1 cellular context compared by ENCODE assay signal in the genomic region with DNA sequence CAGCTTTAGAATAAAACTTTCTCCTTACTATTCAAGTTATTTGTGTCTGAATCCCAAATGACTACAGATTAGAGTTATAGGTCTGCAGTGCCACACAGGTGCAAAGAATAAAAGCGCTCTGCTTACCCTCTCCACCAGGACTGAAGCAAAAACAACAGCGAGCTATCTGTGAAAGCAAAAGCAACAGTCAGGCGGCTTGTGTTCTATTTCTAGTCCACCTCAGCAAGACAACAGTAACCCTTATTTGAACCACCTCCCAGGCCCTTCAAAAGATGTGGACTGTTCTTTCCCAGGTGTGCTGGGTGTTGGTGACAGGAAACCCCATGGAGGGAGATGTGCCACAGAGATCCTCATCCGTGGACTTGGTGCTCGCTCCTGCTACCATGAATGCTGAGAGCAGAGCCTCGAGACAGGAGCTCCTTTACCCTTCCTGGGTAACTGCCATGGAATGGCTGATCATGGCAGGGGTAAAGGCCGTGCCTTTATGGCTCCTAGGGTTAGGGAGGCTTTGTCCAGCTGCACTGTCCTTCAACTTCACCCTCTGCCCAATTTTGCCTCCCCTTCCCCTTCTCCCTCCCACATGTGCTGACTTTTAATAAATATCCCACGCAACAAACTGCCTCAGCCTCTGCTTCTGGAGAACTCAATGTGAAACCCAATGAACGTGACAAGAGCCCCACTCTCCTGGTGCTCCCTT.
TF ChIP-seq lines count a peak whose summit lies in the region.

No MANE protein-coding gene starts in this region.

TF ChIP-seq in WTC11, 78 proteins besides CTCF, POLR2A, EP300 and RAD21 (continued from another document):
- TF ChIP-seq, protein P1, sequence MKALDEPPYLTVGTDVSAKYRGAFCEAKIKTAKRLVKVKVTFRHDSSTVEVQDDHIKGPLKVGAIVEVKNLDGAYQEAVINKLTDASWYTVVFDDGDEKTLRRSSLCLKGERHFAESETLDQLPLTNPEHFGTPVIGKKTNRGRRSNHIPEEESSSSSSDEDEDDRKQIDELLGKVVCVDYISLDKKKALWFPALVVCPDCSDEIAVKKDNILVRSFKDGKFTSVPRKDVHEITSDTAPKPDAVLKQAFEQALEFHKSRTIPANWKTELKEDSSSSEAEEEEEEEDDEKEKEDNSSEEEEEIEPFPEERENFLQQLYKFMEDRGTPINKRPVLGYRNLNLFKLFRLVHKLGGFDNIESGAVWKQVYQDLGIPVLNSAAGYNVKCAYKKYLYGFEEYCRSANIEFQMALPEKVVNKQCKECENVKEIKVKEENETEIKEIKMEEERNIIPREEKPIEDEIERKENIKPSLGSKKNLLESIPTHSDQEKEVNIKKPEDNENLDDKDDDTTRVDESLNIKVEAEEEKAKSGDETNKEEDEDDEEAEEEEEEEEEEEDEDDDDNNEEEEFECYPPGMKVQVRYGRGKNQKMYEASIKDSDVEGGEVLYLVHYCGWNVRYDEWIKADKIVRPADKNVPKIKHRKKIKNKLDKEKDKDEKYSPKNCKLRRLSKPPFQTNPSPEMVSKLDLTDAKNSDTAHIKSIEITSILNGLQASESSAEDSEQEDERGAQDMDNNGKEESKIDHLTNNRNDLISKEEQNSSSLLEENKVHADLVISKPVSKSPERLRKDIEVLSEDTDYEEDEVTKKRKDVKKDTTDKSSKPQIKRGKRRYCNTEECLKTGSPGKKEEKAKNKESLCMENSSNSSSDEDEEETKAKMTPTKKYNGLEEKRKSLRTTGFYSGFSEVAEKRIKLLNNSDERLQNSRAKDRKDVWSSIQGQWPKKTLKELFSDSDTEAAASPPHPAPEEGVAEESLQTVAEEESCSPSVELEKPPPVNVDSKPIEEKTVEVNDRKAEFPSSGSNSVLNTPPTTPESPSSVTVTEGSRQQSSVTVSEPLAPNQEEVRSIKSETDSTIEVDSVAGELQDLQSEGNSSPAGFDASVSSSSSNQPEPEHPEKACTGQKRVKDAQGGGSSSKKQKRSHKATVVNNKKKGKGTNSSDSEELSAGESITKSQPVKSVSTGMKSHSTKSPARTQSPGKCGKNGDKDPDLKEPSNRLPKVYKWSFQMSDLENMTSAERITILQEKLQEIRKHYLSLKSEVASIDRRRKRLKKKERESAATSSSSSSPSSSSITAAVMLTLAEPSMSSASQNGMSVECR (CRISPR knock-in tag; IDR thresholded peaks at IDR 0.05; ENCODE audit: borderline replicate concordance), result no peak
- TF ChIP-seq, protein P2, sequence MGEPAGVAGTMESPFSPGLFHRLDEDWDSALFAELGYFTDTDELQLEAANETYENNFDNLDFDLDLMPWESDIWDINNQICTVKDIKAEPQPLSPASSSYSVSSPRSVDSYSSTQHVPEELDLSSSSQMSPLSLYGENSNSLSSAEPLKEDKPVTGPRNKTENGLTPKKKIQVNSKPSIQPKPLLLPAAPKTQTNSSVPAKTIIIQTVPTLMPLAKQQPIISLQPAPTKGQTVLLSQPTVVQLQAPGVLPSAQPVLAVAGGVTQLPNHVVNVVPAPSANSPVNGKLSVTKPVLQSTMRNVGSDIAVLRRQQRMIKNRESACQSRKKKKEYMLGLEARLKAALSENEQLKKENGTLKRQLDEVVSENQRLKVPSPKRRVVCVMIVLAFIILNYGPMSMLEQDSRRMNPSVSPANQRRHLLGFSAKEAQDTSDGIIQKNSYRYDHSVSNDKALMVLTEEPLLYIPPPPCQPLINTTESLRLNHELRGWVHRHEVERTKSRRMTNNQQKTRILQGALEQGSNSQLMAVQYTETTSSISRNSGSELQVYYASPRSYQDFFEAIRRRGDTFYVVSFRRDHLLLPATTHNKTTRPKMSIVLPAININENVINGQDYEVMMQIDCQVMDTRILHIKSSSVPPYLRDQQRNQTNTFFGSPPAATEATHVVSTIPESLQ (CRISPR knock-in tag; IDR thresholded peaks at IDR 0.05), result no peak
